ENCODE assay signal across 8 cellular contexts in genomic region chr7:37284805-37285211, GRCh38.
A peak's percentile ranks its signal among the peaks of the same experiment; 100 is the strongest.
DNase-seq lines count a peak whose midpoint lies in the region; ATAC-seq and TF ChIP-seq lines count a peak whose summit lies in the region.

No MANE protein-coding gene starts in this region.

- CTCF ChIA-PET in naive thymus-derived CD4-positive, alpha-beta T cell (lab: Charles Lee), result interaction anchor here (0.7 to 2.4 kb wide), 21 partner anchors 9 to 228 kb away, joined by 3 to 18 read pairs (median 4); partner anchors contain the start of gene ELMO1

- POLR2A ChIA-PET in naive thymus-derived CD4-positive, alpha-beta T cell (lab: Charles Lee), result interaction anchor here (0.8 to 1.9 kb wide), 6 partner anchors 10 to 164 kb away, joined by 3 to 7 read pairs (median 4); partner anchors contain the start of gene ELMO1

- H3K9me3 ChIP-seq in naive thymus-derived CD4-positive, alpha-beta T cell (ENCODE audit: control insufficient read depth in 2 of 3, low read length in 3 of 3), result no peaks in the 10 kb centered on the region

- H3K4me3 Mint-ChIP-seq in endothelial cell (ENCODE audit: unreplicated experiment) (no peak overlapping the region), type B pancreatic cell (no peak overlapping the region)
- H3K4me3 Mint-ChIP-seq in naive thymus-derived CD4-positive, alpha-beta T cell, result no peak overlapping the region

- no peaks in the 10 kb centered on the region for H3K27me3 ChIP-seq in naive thymus-derived CD4-positive, alpha-beta T cell (ENCODE audit: control insufficient read depth in 2 of 2, insufficient read depth in 2 of 2, low read length in 2 of 2)

- H3K4me1 Mint-ChIP-seq in endothelial cell (ENCODE audit: unreplicated experiment) (peaks cover 52% of the 10 kb centered on the region), type B pancreatic cell (ENCODE audit: unreplicated experiment) (peaks cover 12% of the 10 kb centered on the region)
- H3K4me1 Mint-ChIP-seq in naive thymus-derived CD4-positive, alpha-beta T cell, result peaks cover 38 to 80% (median 61%) of the 10 kb centered on the region in 7 donors

- no peak overlapping the region for H3K4me3 ChIP-seq in naive thymus-derived CD4-positive, alpha-beta T cell (ENCODE audit: low read length)

- H3K27ac Mint-ChIP-seq in endothelial cell (ENCODE audit: unreplicated experiment), result no peak overlapping the region
- H3K27ac Mint-ChIP-seq in naive thymus-derived CD4-positive, alpha-beta T cell, result peak overlapping the region in 5 of 9 donors; percentile 8 to 76 (median 26)
- no peak overlapping the region for H3K27ac Mint-ChIP-seq in type B pancreatic cell

- no peaks in the 10 kb centered on the region for H3K9me3 Mint-ChIP-seq in endothelial cell (ENCODE audit: unreplicated experiment)
- peaks cover 0 to 3% (median 0%) of the 10 kb centered on the region in 11 donors for H3K9me3 Mint-ChIP-seq in naive thymus-derived CD4-positive, alpha-beta T cell
- no peaks in the 10 kb centered on the region for H3K9me3 Mint-ChIP-seq in type B pancreatic cell

- intact Hi-C loops in naive thymus-derived CD4-positive, alpha-beta T cell (cut with micrococcal nuclease), result loop anchor here (1.0 to 2.0 kb wide), 7 partner anchors 26 to 225 kb away; no protein-coding TSS in a partner anchor

- DNase-seq in NAMALWA (ENCODE audit: low spot score), result peak; percentile 47
- peak; percentile 29 for DNase-seq in activated CD4-positive, alpha-beta T cell treated with anti-CD3 and anti-CD28 coated beads, Interleukin-2, amount 50 U/mL, for 1 hour
- peak; percentile 73 for DNase-seq in endothelial cell (ENCODE audit: low spot score)
- peak in 7 of 9 donors; percentile 15 to 38 (median 24) for DNase-seq in naive thymus-derived CD4-positive, alpha-beta T cell
- no peak for DNase-seq in type B pancreatic cell (ENCODE audit: extremely low spot score, unreplicated experiment)

- TF ChIP-seq CTCF in GM12874 (IDR thresholded peaks at IDR 0.05; ENCODE audit: insufficient read depth, low read depth, low read length) (peak; percentile 87), endothelial cell (IDR thresholded peaks at IDR 0.05; ENCODE audit: unreplicated experiment) (peak; percentile 85), type B pancreatic cell (conservative IDR thresholded peaks at IDR 0.05) (peak; percentile 81)

- H3K27ac ChIP-seq in naive thymus-derived CD4-positive, alpha-beta T cell (ENCODE audit: low read depth, low read length), result no peak overlapping the region

- H3K27me3 Mint-ChIP-seq in endothelial cell (ENCODE audit: unreplicated experiment) (no peaks in the 10 kb centered on the region), type B pancreatic cell (peaks cover 18% of the 10 kb centered on the region)
- H3K27me3 Mint-ChIP-seq in naive thymus-derived CD4-positive, alpha-beta T cell, result no peaks in the 10 kb centered on the region

- H3K36me3 Mint-ChIP-seq in endothelial cell (ENCODE audit: low read depth, unreplicated experiment), result peaks cover 14% of the 10 kb centered on the region
- H3K36me3 Mint-ChIP-seq in naive thymus-derived CD4-positive, alpha-beta T cell, result peaks cover 5 to 20% (median 9%) of the 10 kb centered on the region in 5 donors
- H3K36me3 Mint-ChIP-seq in type B pancreatic cell, result no peaks in the 10 kb centered on the region

- peaks cover 8 to 18% of the 10 kb centered on the region in 2 donors for H3K4me1 ChIP-seq in naive thymus-derived CD4-positive, alpha-beta T cell (ENCODE audit: control insufficient read depth in 2 of 2, insufficient read depth in 2 of 2, low read length in 2 of 2)

- ATAC-seq in naive thymus-derived CD4-positive, alpha-beta T cell, result peak; percentile 59
- ATAC-seq in HG03135 (IDR thresholded peaks at IDR 0.05; ENCODE audit: unreplicated experiment), result no peak
- ATAC-seq in GM18502 (IDR thresholded peaks at IDR 0.05; ENCODE audit: poor library complexity, unreplicated experiment), result no peak

- no peaks in the 10 kb centered on the region for H3K36me3 ChIP-seq in naive thymus-derived CD4-positive, alpha-beta T cell (ENCODE audit: control insufficient read depth in 2 of 3, insufficient read depth in 3 of 3, low read length in 3 of 3)

Comparison
In these comparisons a context has a peak if more than half of its experiments do, and no peak if none do; other contexts are left out.
1. H3K27ac Mint-ChIP-seq: peak in naive thymus-derived CD4-positive, alpha-beta T cell (5 of 9); none in endothelial cell (single experiment) and type B pancreatic cell (single experiment).
2. Peak in every context shown above with its lines, with median percentiles within 50 percentile points of each other: CTCF ChIP-seq.